Comparison of ENCODE assay signal across 22 cellular contexts in the genomic region with DNA sequence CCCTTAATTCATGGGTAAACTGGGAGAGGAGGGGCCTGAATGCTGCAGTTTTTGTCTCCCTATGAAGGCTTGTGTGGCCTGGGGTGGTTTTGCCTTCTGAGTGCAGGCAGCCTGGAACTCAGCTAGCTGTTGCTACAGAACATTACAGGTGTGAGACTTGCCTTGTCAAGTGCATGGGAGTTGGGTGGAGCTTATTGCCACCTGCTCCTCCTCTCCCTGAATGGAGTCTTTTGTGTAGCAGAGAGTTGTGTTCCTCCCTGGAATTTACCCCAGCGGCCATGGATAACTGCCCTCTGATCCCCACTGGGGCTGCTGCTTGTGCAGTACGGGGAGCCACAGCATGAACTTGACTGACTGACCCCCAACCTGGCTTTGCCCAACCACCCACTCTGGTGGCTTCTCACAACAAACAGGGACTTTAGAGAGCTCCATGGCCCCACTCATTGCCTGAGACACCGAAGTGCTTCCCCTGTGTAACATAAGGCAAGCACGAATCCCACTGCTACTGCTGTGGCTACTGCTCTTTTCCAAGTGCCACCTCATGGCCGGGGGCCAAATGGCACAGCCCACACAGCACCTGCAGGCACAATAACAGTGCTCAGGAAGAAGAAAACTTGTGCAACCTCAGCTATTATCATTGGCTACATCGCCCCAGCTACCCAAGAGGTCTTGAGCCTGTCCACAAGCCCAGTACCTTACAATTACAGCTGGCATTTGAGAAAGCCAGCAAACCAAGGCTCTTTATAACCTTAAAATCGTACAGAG.
DNase-seq lines count a peak whose midpoint lies in the region; ATAC-seq and TF ChIP-seq lines count a peak whose summit lies in the region.
"Had no signal": no experiment of that assay in that cellular context is flagged by ENCODE, and none has a peak within 500 bp of the region (broad histone marks: within the 10 kb centered on the region; RNA-seq: fewer than 3 reads in every experiment).

No MANE protein-coding gene starts in this region.

- peaks cover 7 to 13% of the 10 kb centered on the region in 2 donors for H3K4me1 ChIP-seq in neuronal stem cell (ENCODE audit: control insufficient read depth in 2 of 2, insufficient read depth in 1 of 2, low read depth in 1 of 2, low read length in 2 of 2)
- no peaks in the 10 kb centered on the region for H3K4me1 ChIP-seq in PC-3 (ENCODE audit: insufficient read depth, low read length)
- H3K4me1 ChIP-seq: pancreas, right atrium auricular region had no signal

- BruUV-seq in PC-3 (replicated peaks; lab: Mats Ljungman, UMichigan) = no TSS peak

- H2AK5ac ChIP-seq in neuronal stem cell (ENCODE audit: low read depth, low read length) = no peak overlapping the region

- H2BK15ac ChIP-seq in neuronal stem cell (ENCODE audit: low read length) = no peak overlapping the region

- H3K9me3 ChIP-seq in neuronal stem cell (replicated peaks in 1 of 2; ENCODE audit: control insufficient read depth in 2 of 2, insufficient read depth in 1 of 2, low read depth in 1 of 2, low read length in 2 of 2) (no peaks in the 10 kb centered on the region), PC-3 (ENCODE audit: low read length) (no peaks in the 10 kb centered on the region)
- H3K9me3 ChIP-seq: pancreas, right atrium auricular region had no signal

- no peaks in the 10 kb centered on the region for H3K9me2 ChIP-seq in PC-3 (replicated peaks; ENCODE audit: low read length)

- no peaks in the 10 kb centered on the region for H3K36me3 ChIP-seq in neuronal stem cell (replicated peaks in 1 of 2; ENCODE audit: control insufficient read depth in 2 of 2, insufficient read depth in 2 of 2, low read length in 2 of 2)
- H3K36me3 ChIP-seq in H7 (replicated peaks; ENCODE audit: control insufficient read depth, insufficient read depth, low read length) = no peaks in the 10 kb centered on the region
- no peaks in the 10 kb centered on the region for H3K36me3 ChIP-seq in PC-3 (ENCODE audit: low read depth, low read length)
- H3K36me3 ChIP-seq: pancreas, right atrium auricular region, WERI-Rb-1 had no signal

- H3K4me2 ChIP-seq in neuronal stem cell (ENCODE audit: insufficient read depth, low read length, poor library complexity, severe bottlenecking) (no peak overlapping the region), PC-3 (ENCODE audit: low read length) (no peak overlapping the region)

- no peak for TF ChIP-seq CTCF in PC-3 (conservative IDR thresholded peaks at IDR 0.05; ENCODE audit: low read depth, low read length)

- H4K91ac ChIP-seq in neuronal stem cell (ENCODE audit: low read depth, low read length, poor library complexity) = no peak overlapping the region

- H2BK12ac ChIP-seq in neuronal stem cell (ENCODE audit: low read length) = no peak overlapping the region

- H3K79me2 ChIP-seq in PC-3 (ENCODE audit: low read length) = no peaks in the 10 kb centered on the region

- CTCF ChIA-PET in PC-3 (lab: Charles Lee) = no interaction called here

- no peak overlapping the region for H4K8ac ChIP-seq in neuronal stem cell (ENCODE audit: low read depth, low read length)

- H3K23ac ChIP-seq in neuronal stem cell (ENCODE audit: low read depth, low read length, poor library complexity) = no peak overlapping the region

- no peaks in the 10 kb centered on the region for H3K79me1 ChIP-seq in neuronal stem cell (ENCODE audit: low read depth, low read length)

- H4K20me1 ChIP-seq in PC-3 (ENCODE audit: low read length) = no peaks in the 10 kb centered on the region

- H3K18ac ChIP-seq in neuronal stem cell (ENCODE audit: low read length) = no peak overlapping the region

- ATAC-seq in GM21576 (IDR thresholded peaks at IDR 0.05; ENCODE audit: unreplicated experiment) (no peak), PC-3 (no peak)
- ATAC-seq: activated CD8-positive, alpha-beta memory T cell treated with anti-CD3 and anti-CD28 coated beads, Interleukin-2, amount 10 ng/mL, durations not matched to agents 7 days and 5 days; natural killer cell; pancreas had no signal

- intact Hi-C loops in PC-3 (cut with micrococcal nuclease) = no loop called here

- H3K27me3 ChIP-seq in neuronal stem cell (ENCODE audit: control insufficient read depth in 3 of 3, insufficient read depth in 3 of 3, low read depth in 1 of 3, low read length in 3 of 3) (no peaks in the 10 kb centered on the region), H7 (ENCODE audit: control insufficient read depth, insufficient read depth, low read length) (no peaks in the 10 kb centered on the region), PC-3 (ENCODE audit: low read length) (no peaks in the 10 kb centered on the region)
- H3K27me3 ChIP-seq: pancreas, right atrium auricular region had no signal

- H3K4me3 ChIP-seq in neuronal stem cell (ENCODE audit: low read length in 2 of 2) (no peak overlapping the region), H7 (ENCODE audit: insufficient read depth, low read depth, low read length) (no peak overlapping the region), PC-3 (ENCODE audit: low read length) (no peak overlapping the region)
- H3K4me3 ChIP-seq: pancreas, right atrium auricular region had no signal

- H2AFZ ChIP-seq in neuronal stem cell (ENCODE audit: low read length) = peak overlapping the region; percentile 77
- no peak overlapping the region for H2AFZ ChIP-seq in PC-3 (ENCODE audit: low read length)

- POLR2A ChIA-PET in PC-3 (lab: Charles Lee; ENCODE audit: unreplicated experiment) = interaction anchor here (0.5 kb wide), 1 partner anchor 41 kb away, joined by 4 read pairs; no protein-coding TSS in a partner anchor

- H2BK120ac ChIP-seq in neuronal stem cell (ENCODE audit: low read depth, low read length) = no peak overlapping the region

- no peak overlapping the region for H3K27ac ChIP-seq in neuronal stem cell (replicated peaks; ENCODE audit: low read length)
- no peak overlapping the region for H3K27ac ChIP-seq in PC-3 (ENCODE audit: low read length)
- H3K27ac ChIP-seq: HL-60, pancreas, right atrium auricular region, WERI-Rb-1 had no signal

- no peak overlapping the region for H3K14ac ChIP-seq in neuronal stem cell (ENCODE audit: low read length)

- WGBS in neuronal stem cell (ENCODE audit: extremely low coverage in 2 of 2, insufficient read length in 2 of 2, insufficient replicate concordance in 1 of 2), 2 donors = no CpG with 5 or more reads among the region's 7 CpGs

- H3F3A ChIP-seq in PC-3 (ENCODE audit: low read length, unreplicated experiment) = no peaks in the 10 kb centered on the region

- no peak overlapping the region for H2BK5ac ChIP-seq in neuronal stem cell (ENCODE audit: low read length)

- H3K9ac ChIP-seq in neuronal stem cell (ENCODE audit: low read depth, low read length, poor library complexity) (no peak overlapping the region), PC-3 (ENCODE audit: low read length) (no peak overlapping the region)

- DNase-seq in NCI-H2107 treated with DMSO at 0.1 percent for 48 hours (lab: John Stamatoyannopoulos, UW; ENCODE audit: unreplicated experiment) (peak; percentile 3), NCI-H2107 (lab: John Stamatoyannopoulos, UW) (no peak), NCI-H69 (lab: John Stamatoyannopoulos, UW) (peak; percentile 94), SW480 (ENCODE audit: low spot score) (peak; percentile 85), neuronal stem cell (ENCODE audit: low spot score) (no peak), H7 (no peak), PC-3 (no peak)
- DNase-seq: activated CD4-positive, alpha-beta T cell treated with anti-CD3 and anti-CD28 coated beads, Interleukin-2, amount 10 ng/mL, durations not matched to agents 7 days and 5 days; activated CD8-positive, alpha-beta memory T cell treated with anti-CD3 and anti-CD28 coated beads, Interleukin-2, amount 10 ng/mL, durations not matched to agents 7 days and 5 days; activated naive CD4-positive, alpha-beta T cell treated with anti-CD3 and anti-CD28 coated beads, Interleukin-2, amount 10 ng/mL, durations not matched to agents 7 days and 5 days; anterior cingulate cortex; dermis blood vessel endothelial cell; DMS79 treated with DMSO at 0.1 percent for 48 hours; islet precursor cell; natural killer cell; NCI-H1694; NCI-H446; pancreas; WERI-Rb-1 had no signal

- no peak overlapping the region for H3K4ac ChIP-seq in neuronal stem cell (ENCODE audit: low read length)

Comparison
In these comparisons a context has a peak if more than half of its experiments do, and no peak if none do; other contexts are left out.
1. DNase-seq: peak in NCI-H2107 treated with DMSO at 0.1 percent for 48 hours (single experiment), NCI-H69 (single experiment) and SW480 (single experiment); none in NCI-H2107 (single experiment), neuronal stem cell (single experiment), H7 (single experiment) and PC-3 (single experiment).